1 cellular context compared by ENCODE assay signal in the genomic region with DNA sequence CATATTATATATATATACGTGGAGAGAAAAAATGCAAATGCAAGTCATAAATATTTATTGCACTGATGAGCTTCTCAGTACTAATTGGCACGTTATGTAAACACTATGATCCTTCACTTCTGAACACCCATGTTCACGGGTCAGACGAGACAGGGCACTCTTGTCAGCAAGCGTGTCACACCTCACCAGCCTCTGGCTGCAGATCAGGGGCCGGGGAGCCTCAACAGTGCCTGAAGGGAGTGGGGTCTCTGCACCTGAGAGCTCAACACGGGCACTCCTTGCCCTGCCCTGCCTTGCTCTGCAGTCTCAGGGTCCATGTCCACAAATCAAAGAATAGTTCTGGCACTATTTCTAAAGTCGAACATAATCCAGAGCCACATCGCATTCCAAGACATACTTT.
A peak's percentile ranks its signal among the peaks of the same experiment; 100 is the strongest.
TF ChIP-seq lines count a peak whose summit lies in the region.

No MANE protein-coding gene starts in this region.

TF ChIP-seq in GM12878, 131 proteins besides CTCF, POLR2A, EP300 and RAD21 (continued from another document):
- TF ChIP-seq RCOR1 (conservative IDR thresholded peaks at IDR 0.05; ENCODE audit: low read depth, low read length): no peak
- TF ChIP-seq, protein P1, sequence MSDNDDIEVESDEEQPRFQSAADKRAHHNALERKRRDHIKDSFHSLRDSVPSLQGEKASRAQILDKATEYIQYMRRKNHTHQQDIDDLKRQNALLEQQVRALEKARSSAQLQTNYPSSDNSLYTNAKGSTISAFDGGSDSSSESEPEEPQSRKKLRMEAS (IDR thresholded peaks at IDR 0.05; ENCODE audit: low read depth, low read length): 0 out of 2 replicates have a peak, but pooled peaks have one; percentile 1
